In the genomic region with DNA sequence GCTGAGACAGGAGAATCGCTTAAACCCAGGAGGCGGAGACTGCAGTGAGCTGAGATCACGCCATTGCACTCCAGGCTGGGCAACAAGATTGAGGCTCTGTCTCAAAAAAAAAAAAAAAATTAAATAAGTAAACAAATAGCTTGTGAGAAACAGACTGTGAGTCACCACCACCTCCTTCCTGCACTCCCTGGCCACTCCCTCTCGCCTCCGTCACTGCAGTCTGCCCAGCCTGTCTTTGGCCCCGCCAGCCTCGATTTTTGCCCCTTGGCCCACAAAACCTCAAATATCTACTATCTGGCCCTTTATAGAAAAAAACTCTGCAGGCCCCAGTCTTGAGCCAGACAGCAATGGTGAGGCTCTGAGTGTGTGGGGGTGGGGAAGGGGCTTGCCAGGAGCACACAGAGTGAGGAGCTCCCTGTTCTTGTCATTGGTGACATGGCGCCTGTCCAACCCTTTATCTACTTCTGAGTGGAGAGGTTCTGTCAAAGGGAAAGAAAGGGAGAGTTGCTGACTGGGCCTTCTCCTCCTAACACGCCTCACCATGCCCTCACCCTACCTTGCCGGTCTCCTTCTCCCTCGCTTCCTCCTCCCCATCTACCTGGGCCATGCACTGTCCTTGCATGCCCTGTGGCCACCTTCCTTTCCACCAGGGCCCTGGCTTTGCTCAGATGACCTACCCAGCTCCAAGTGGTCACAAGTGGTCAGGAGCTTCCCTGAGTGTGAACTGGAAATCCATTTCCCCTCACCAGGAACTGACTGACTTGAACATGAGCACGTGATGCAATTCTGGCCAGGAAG, we compare ENCODE assay signal across 11 cellular contexts. TPM values are rescaled to one million over a fixed set of nuclear protein-coding genes. Genes with fewer than 3 reads are reported as not detected.
DNase-seq lines count a peak whose midpoint lies in the region; ATAC-seq and TF ChIP-seq lines count a peak whose summit lies in the region.
"Had no signal": no experiment of that assay in that cellular context is flagged by ENCODE, and none has a peak within 500 bp of the region (broad histone marks: within the 10 kb centered on the region; RNA-seq: fewer than 3 reads in every experiment).

No MANE protein-coding gene starts in this region.

- peaks cover 17% of the 10 kb centered on the region for H3K4me1 Mint-ChIP-seq in activated CD8-positive, alpha-beta T cell treated with anti-CD3 and anti-CD28 coated beads, Interleukin-2, amount 10 ng/mL, durations not matched to agents 7 days and 5 days (ENCODE audit: low read depth)

- no peaks in the 10 kb centered on the region for H3K27me3 ChIP-seq in heart left ventricle

- no peak overlapping the region for H3K4me3 ChIP-seq in heart left ventricle

- CTCF ChIA-PET in activated CD8-positive, alpha-beta T cell treated with anti-CD3 and anti-CD28 coated beads, Interleukin-2, amount 10 ng/mL, durations not matched to agents 7 days and 5 days (lab: Charles Lee), result interaction anchor here (0.9 to 2.2 kb wide), 4 partner anchors 10 to 54 kb away, joined by 3 to 13 read pairs (median 3); no protein-coding TSS in a partner anchor

- POLR2A ChIA-PET in activated CD8-positive, alpha-beta T cell treated with anti-CD3 and anti-CD28 coated beads, Interleukin-2, amount 10 ng/mL, durations not matched to agents 7 days and 5 days (lab: Charles Lee), result no interaction called here

- peaks cover 9% of the 10 kb centered on the region for H3K27me3 Mint-ChIP-seq in activated CD8-positive, alpha-beta T cell treated with anti-CD3 and anti-CD28 coated beads, Interleukin-2, amount 10 ng/mL, durations not matched to agents 7 days and 5 days (ENCODE audit: low read depth)

- peaks cover 0 to 27% (median 14%) of the 10 kb centered on the region in 9 donors for H3K36me3 ChIP-seq in heart left ventricle
- H3K36me3 ChIP-seq: neutrophil had no signal

- H3K4me1 ChIP-seq in heart left ventricle, result peaks cover 0 to 62% (median 28%) of the 10 kb centered on the region in 12 donors

- 77 to 84% (median 78%) methylated on average over 12 of the region's 12 CpGs for WGBS in heart left ventricle, 4 donors

- TF ChIP-seq CTCF in heart left ventricle (IDR thresholded peaks at IDR 0.05), result no peak

- peaks cover 1% of the 10 kb centered on the region for H3K9me3 Mint-ChIP-seq in activated CD8-positive, alpha-beta T cell treated with anti-CD3 and anti-CD28 coated beads, Interleukin-2, amount 10 ng/mL, durations not matched to agents 7 days and 5 days (ENCODE audit: insufficient read depth)

- H3K4me3 Mint-ChIP-seq in activated CD8-positive, alpha-beta T cell treated with anti-CD3 and anti-CD28 coated beads, Interleukin-2, amount 10 ng/mL, durations not matched to agents 7 days and 5 days, result no peak overlapping the region
- H3K4me3 Mint-ChIP-seq: T-helper 1 cell treated with Interleukin-12 subunit alpha and Interleukin-12 subunit beta and Interleukin-4 antibody, amounts not matched to agents 30 μg/mL and 1 μg/mL, for 36 hours had no signal

- H3K9me3 ChIP-seq in heart left ventricle, result peaks cover 0 to under 1% (median 0%) of the 10 kb centered on the region in 12 donors
- H3K9me3 ChIP-seq: neutrophil had no signal

- ATAC-seq in activated CD8-positive, alpha-beta T cell treated with anti-CD3 and anti-CD28 coated beads, Interleukin-2, amount 10 ng/mL, durations not matched to agents 7 days and 5 days, result peak; percentile 40
- ATAC-seq in heart left ventricle (peak; percentile 11 to 75 (median 55)), GM18858 (IDR thresholded peaks at IDR 0.05; ENCODE audit: unreplicated experiment) (no peak), GM21528 (IDR thresholded peaks at IDR 0.05; ENCODE audit: low FRiP score, unreplicated experiment) (no peak)

- intact Hi-C loops in heart left ventricle (cut with DNase I), result no loop called here

- DNase-seq in activated gamma-delta T cell treated with Interleukin-2 at 50 U/mL for 16 hours, result peak; percentile 50
- no peak for DNase-seq in activated gamma-delta T cell (lab: John Stamatoyannopoulos, UW)
- peak; percentile 36 for DNase-seq in activated CD8-positive, alpha-beta T cell treated with anti-CD3 and anti-CD28 coated beads, Interleukin-2, amount 10 ng/mL, durations not matched to agents 7 days and 5 days
- DNase-seq in heart left ventricle, result peak; percentile 49 to 78 (median 58)
- DNase-seq in stimulated activated CD8-positive, alpha-beta memory T cell treated with anti-CD3 and anti-CD28 coated beads, Interleukin-4, amount 100 ng/mL, for 48 hours, result peak; percentile 45
- no peak for DNase-seq in NCI-H1105 treated with DMSO at 0.1 percent for 48 hours (lab: John Stamatoyannopoulos, UW)
- DNase-seq: DND-41 had no signal

- H3K27ac Mint-ChIP-seq in activated CD8-positive, alpha-beta T cell treated with anti-CD3 and anti-CD28 coated beads, Interleukin-2, amount 10 ng/mL, durations not matched to agents 7 days and 5 days, result no peak overlapping the region
- H3K27ac Mint-ChIP-seq: T-helper 1 cell treated with Interleukin-12 subunit alpha and Interleukin-12 subunit beta and Interleukin-4 antibody, amounts not matched to agents 30 μg/mL and 1 μg/mL, for 36 hours had no signal

- peaks cover 2% of the 10 kb centered on the region for H3K36me3 Mint-ChIP-seq in activated CD8-positive, alpha-beta T cell treated with anti-CD3 and anti-CD28 coated beads, Interleukin-2, amount 10 ng/mL, durations not matched to agents 7 days and 5 days (ENCODE audit: low read depth)

- peak overlapping the region in 9 of 12 donors; percentile 29 to 87 (median 68) for H3K27ac ChIP-seq in heart left ventricle
- H3K27ac ChIP-seq: neutrophil had no signal

- no peak for TF ChIP-seq POLR2A in heart left ventricle (IDR thresholded peaks at IDR 0.05)

RNA-seq across cellular contexts. Expression of a gene that starts 22.1 kb away (rescaled TPM):
- under 1 TPM; 0.73 to 0.76 TPM for total RNA-seq in activated CD8-positive, alpha-beta T cell treated with anti-CD3 and anti-CD28 coated beads, Interleukin-2, amount 10 ng/mL, durations not matched to agents 7 days and 5 days
- 100 to 1,000 TPM in 8 of 9 donors, 10 to 100 TPM in 1; 92.7 to 327 (median 114) TPM for total RNA-seq in heart left ventricle
- 100 to 1,000 TPM in 1 of 2 donors, 10 to 100 TPM in 1; 78.8 to 106 TPM for polyA plus RNA-seq in heart left ventricle

Comparison
In these comparisons a context has a peak if more than half of its experiments do, and no peak if none do; other contexts are left out.
1. DNase-seq: peak in activated gamma-delta T cell treated with Interleukin-2 at 50 U/mL for 16 hours (single experiment), activated CD8-positive, alpha-beta T cell treated with anti-CD3 and anti-CD28 coated beads, Interleukin-2, amount 10 ng/mL, durations not matched to agents 7 days and 5 days (single experiment), heart left ventricle (5 of 5) and stimulated activated CD8-positive, alpha-beta memory T cell treated with anti-CD3 and anti-CD28 coated beads, Interleukin-4, amount 100 ng/mL, for 48 hours (single experiment); none in activated gamma-delta T cell (single experiment) and NCI-H1105 treated with DMSO at 0.1 percent for 48 hours (single experiment).
2. ATAC-seq: peak in activated CD8-positive, alpha-beta T cell treated with anti-CD3 and anti-CD28 coated beads, Interleukin-2, amount 10 ng/mL, durations not matched to agents 7 days and 5 days (single experiment) and heart left ventricle (4 of 4); none in GM18858 (single experiment) and GM21528 (single experiment).
3. RNA of a gene that starts 22.1 kb away (total RNA-seq): 92.7 to 327 TPM in heart left ventricle; 0.73 to 0.76 TPM in activated CD8-positive, alpha-beta T cell treated with anti-CD3 and anti-CD28 coated beads, Interleukin-2, amount 10 ng/mL, durations not matched to agents 7 days and 5 days; every median in the first group is over 10 times any median in the second.